ENCODE assay signal across 15 cellular contexts in genomic region chr7:2660359-2661095, GRCh38. TPM values are rescaled to one million over a fixed set of nuclear protein-coding genes. Genes with fewer than 3 reads are reported as not detected.
DNase-seq lines count a peak whose midpoint lies in the region; ATAC-seq, FAIRE-seq and TF ChIP-seq lines count a peak whose summit lies in the region.
"Had no signal": no experiment of that assay in that cellular context is flagged by ENCODE, and none has a peak within 500 bp of the region (broad histone marks: within the 10 kb centered on the region; RNA-seq: fewer than 3 reads in every experiment).

No MANE protein-coding gene starts in this region.

- no peaks in the 10 kb centered on the region for H3K79me2 ChIP-seq in PC-3 (ENCODE audit: low read length)

- H3K27me3 Mint-ChIP-seq in stimulated activated naive B cell treated with anti-CD40 and anti-IgM and Interleukin-4, amounts not matched to agents 10 μg/mL and 1 μg/mL and 100 μg/mL, for 72 hours = no peaks in the 10 kb centered on the region
- H3K27me3 Mint-ChIP-seq: naive B cell had no signal

- TF ChIP-seq POLR2A in Peyer's patch (IDR thresholded peaks at IDR 0.05) (no peak), H54 (IDR thresholded peaks at IDR 0.05; ENCODE audit: low read depth, low read length) (no peak)

- intact Hi-C loops in PC-3 (cut with micrococcal nuclease) = no loop called here

- DNase-seq in PC-3 (no peak), epithelial cell of proximal tubule (ENCODE audit: low read depth) (no peak), Peyer's patch (no peak), NCI-H2107 (lab: John Stamatoyannopoulos, UW) (no peak), H54 (ENCODE audit: insufficient read length, low spot score) (no peak)
- DNase-seq in stimulated activated naive B cell treated with anti-CD40 and anti-IgM and Interleukin-4, amounts not matched to agents 10 μg/mL and 1 μg/mL and 100 μg/mL, for 72 hours = no peak
- DNase-seq: activated CD4-positive, CD25-positive, alpha-beta regulatory T cell; DMS153; kidney glomerular epithelial cell; naive B cell; NCI-H2171; stimulated activated CD4-positive, alpha-beta T cell treated with anti-CD3 and anti-CD28 coated beads, Interleukin-12 subunit alpha, Interleukin-12 subunit beta, amount 100 ng/mL, for 4 hours had no signal

- POLR2A ChIA-PET in PC-3 (lab: Charles Lee; ENCODE audit: unreplicated experiment) = no interaction called here

- peak overlapping the region; percentile 42 for H3K27ac Mint-ChIP-seq in stimulated activated naive B cell treated with anti-CD40 and anti-IgM and Interleukin-4, amounts not matched to agents 10 μg/mL and 1 μg/mL and 100 μg/mL, for 72 hours
- H3K27ac Mint-ChIP-seq: activated T-helper 1 cell treated with anti-CD3 and anti-CD28 coated beads, Interleukin-12 subunit alpha, Interleukin-12 subunit beta, Interleukin-2, Interleukin-4 antibody, amounts not matched to agents 30 ng/mL and 10 ng/mL and 1 ng/mL, durations not matched to agents 14 hours and 24 hours and 36 hours had no signal

- H3K9me2 ChIP-seq in PC-3 (replicated peaks; ENCODE audit: low read length) = no peaks in the 10 kb centered on the region

- H3F3A ChIP-seq in PC-3 (ENCODE audit: low read length, unreplicated experiment) = no peaks in the 10 kb centered on the region

- H3K27me3 ChIP-seq in PC-3 (ENCODE audit: low read length) (no peaks in the 10 kb centered on the region), Peyer's patch (no peaks in the 10 kb centered on the region)

- no peaks in the 10 kb centered on the region for H3K4me1 ChIP-seq in PC-3 (ENCODE audit: insufficient read depth, low read length)
- H3K4me1 ChIP-seq in Peyer's patch = peaks cover 0 to 11% (median 0%) of the 10 kb centered on the region in 4 donors

- no peaks in the 10 kb centered on the region for H3K36me3 ChIP-seq in PC-3 (ENCODE audit: low read depth, low read length)
- H3K36me3 ChIP-seq in Peyer's patch = peaks cover 0 to 59% (median 0%) of the 10 kb centered on the region in 3 donors

- H3K9ac ChIP-seq in PC-3 (ENCODE audit: low read length) = no peak overlapping the region

- H3K9me3 Mint-ChIP-seq in stimulated activated naive B cell treated with anti-CD40 and anti-IgM and Interleukin-4, amounts not matched to agents 10 μg/mL and 1 μg/mL and 100 μg/mL, for 72 hours = no peaks in the 10 kb centered on the region
- H3K9me3 Mint-ChIP-seq: activated T-helper 1 cell treated with anti-CD3 and anti-CD28 coated beads, Interleukin-12 subunit alpha, Interleukin-12 subunit beta, Interleukin-2, Interleukin-4 antibody, amounts not matched to agents 30 ng/mL and 10 ng/mL and 1 ng/mL, durations not matched to agents 14 hours and 24 hours and 36 hours; naive B cell had no signal

- no peak overlapping the region for H2AFZ ChIP-seq in PC-3 (ENCODE audit: low read length)

- no peak for FAIRE-seq in H54 (lab: Jason Lieb, UNC)

- H3K4me3 ChIP-seq in PC-3 (ENCODE audit: low read length) (no peak overlapping the region), epithelial cell of proximal tubule (ENCODE audit: low read depth, low read length) (no peak overlapping the region), Peyer's patch (no peak overlapping the region)

- no peaks in the 10 kb centered on the region for H4K20me1 ChIP-seq in PC-3 (ENCODE audit: low read length)

- no TSS peak for BruUV-seq in PC-3 (replicated peaks; lab: Mats Ljungman, UMichigan)

- no peak overlapping the region for H3K4me2 ChIP-seq in PC-3 (ENCODE audit: low read length)

- H3K27ac ChIP-seq in PC-3 (ENCODE audit: low read length) = no peak overlapping the region
- H3K27ac ChIP-seq in Peyer's patch = no peak overlapping the region

- peaks cover 10 to 20% of the 10 kb centered on the region in 2 donors for H3K4me1 Mint-ChIP-seq in stimulated activated naive B cell treated with anti-CD40 and anti-IgM and Interleukin-4, amounts not matched to agents 10 μg/mL and 1 μg/mL and 100 μg/mL, for 72 hours

- CTCF ChIA-PET in PC-3 (lab: Charles Lee) = no interaction called here

- no peak for ATAC-seq in PC-3
- ATAC-seq in stimulated activated naive B cell treated with anti-CD40 and anti-IgM and Interleukin-4, amounts not matched to agents 10 μg/mL and 1 μg/mL and 100 μg/mL, for 72 hours (replicated peaks) = no peak
- ATAC-seq: esophagus mucosa had no signal

- H3K36me3 Mint-ChIP-seq in stimulated activated naive B cell treated with anti-CD40 and anti-IgM and Interleukin-4, amounts not matched to agents 10 μg/mL and 1 μg/mL and 100 μg/mL, for 72 hours = peaks cover 41 to 43% of the 10 kb centered on the region in 2 donors

- peak; percentile 42 for TF ChIP-seq CTCF in GM12873 (IDR thresholded peaks at IDR 0.05; ENCODE audit: insufficient read depth, low read depth, low read length, missing control alignments)
- peak; percentile 51; the same call in 1 of the 2 replicates for TF ChIP-seq CTCF in PC-3 (conservative IDR thresholded peaks at IDR 0.05; ENCODE audit: low read depth, low read length)
- peak; percentile 57 for TF ChIP-seq CTCF in epithelial cell of proximal tubule (conservative IDR thresholded peaks at IDR 0.05; ENCODE audit: low read depth, low read length)
- peak in 2 of 6 experiments; percentile 6 to 10 for TF ChIP-seq CTCF in Peyer's patch (IDR thresholded peaks at IDR 0.05)

- H3K4me3 Mint-ChIP-seq in stimulated activated naive B cell treated with anti-CD40 and anti-IgM and Interleukin-4, amounts not matched to agents 10 μg/mL and 1 μg/mL and 100 μg/mL, for 72 hours = no peak overlapping the region
- H3K4me3 Mint-ChIP-seq: activated T-helper 1 cell treated with anti-CD3 and anti-CD28 coated beads, Interleukin-12 subunit alpha, Interleukin-12 subunit beta, Interleukin-2, Interleukin-4 antibody, amounts not matched to agents 30 ng/mL and 10 ng/mL and 1 ng/mL, durations not matched to agents 14 hours and 24 hours and 36 hours had no signal

- H3K9me3 ChIP-seq in PC-3 (ENCODE audit: low read length) (no peaks in the 10 kb centered on the region), Peyer's patch (no peaks in the 10 kb centered on the region)

RNA-seq across cellular contexts. Expression of gene AMZ1, which starts 27.5 kb away (rescaled TPM):
- total RNA-seq in PC-3 (2014; rRNA removed) = 0.75 TPM in 1 of 2 replicates, not detected in the other
- total RNA-seq in epithelial cell of proximal tubule = 0.22 and 0.29 TPM in 2 replicates
- under 1 TPM in 1 of 4 donors, not detected in 3; 0.67 TPM for total RNA-seq in Peyer's patch

RNA-seq across cellular contexts. Expression of gene TTYH3, which starts 28.7 kb away (rescaled TPM):
- total RNA-seq in PC-3 (2014; rRNA removed) (25.0 and 41.4 TPM in 2 replicates), epithelial cell of proximal tubule (93.3 and 97.6 TPM in 2 replicates), Peyer's patch (10 to 100 TPM; 61.8 to 99.9 (median 83.4) TPM)
